ENCODE assay signal across 1 cellular context in genomic region chr12:29103539-29103974, GRCh38.
TF ChIP-seq lines count a peak whose summit lies in the region.

No MANE protein-coding gene starts in this region.

TF ChIP-seq in GM12878, 131 proteins besides CTCF, POLR2A, EP300 and RAD21 (continued from another document):
- TF ChIP-seq ZNF592 (IDR thresholded peaks at IDR 0.05) (no peak), BCL11A (IDR thresholded peaks at IDR 0.05; ENCODE audit: low read depth, low read length) (peak; percentile 75; the same call in 1 of the 2 replicates), PAX5 (IDR thresholded peaks at IDR 0.05; ENCODE audit: borderline replicate concordance, low read depth, low read length) (peak; percentile 8; the same call in 1 of the 2 replicates), BHLHE40 (IDR thresholded peaks at IDR 0.05; ENCODE audit: borderline replicate concordance in 1 of 2, low read depth in 2 of 2, low read length in 1 of 2) (peak; percentile 41 to 48; a peak in 1 of 4 replicates), CEBPB (IDR thresholded peaks at IDR 0.05; ENCODE audit: borderline replicate concordance in 1 of 2, low read depth in 2 of 2, low read length in 2 of 2) (no peak), SMC3 (IDR thresholded peaks at IDR 0.05; ENCODE audit: borderline replicate concordance, low read length) (no peak), NRF1 (conservative IDR thresholded peaks at IDR 0.05; ENCODE audit: low read depth, low read length) (no peak), CREM (IDR thresholded peaks at IDR 0.05; ENCODE audit: low read depth) (peak; percentile 54; the same call in 1 of the 2 replicates), ZSCAN29 (IDR thresholded peaks at IDR 0.05) (0 out of 2 replicates have a peak, but pooled peaks have one; percentile 38), MEF2A (IDR thresholded peaks at IDR 0.05; ENCODE audit: insufficient read depth, low read depth, low read length) (0 out of 2 replicates have a peak, but pooled peaks have one; percentile 31), RUNX3 (IDR thresholded peaks at IDR 0.05; ENCODE audit: low read length) (peak; percentile 95), MTA2 (IDR thresholded peaks at IDR 0.05; ENCODE audit: low read depth) (peak; percentile 75; the same call in 1 of the 2 replicates), EZH2 (IDR thresholded peaks at IDR 0.05; ENCODE audit: borderline replicate concordance, control insufficient read depth, low read depth, low read length) (no peak), ZNF217 (IDR thresholded peaks at IDR 0.05) (peak; percentile 70; the same call in 1 of the 2 replicates), BMI1 (IDR thresholded peaks at IDR 0.05; ENCODE audit: borderline replicate concordance) (0 out of 2 replicates have a peak, but pooled peaks have one; percentile 8), GABPA (IDR thresholded peaks at IDR 0.05; ENCODE audit: low read depth) (peak; percentile 42; the same call in 1 of the 2 replicates), JUNB (IDR thresholded peaks at IDR 0.05) (peak; percentile 75), MTA3 (IDR thresholded peaks at IDR 0.05; ENCODE audit: borderline replicate concordance, low read length) (peak; percentile 66; the same call in 1 of the 2 replicates), RELB (IDR thresholded peaks at IDR 0.05; ENCODE audit: low read depth) (peak; percentile 80), NBN (IDR thresholded peaks at IDR 0.05) (peak; percentile 20; the same call in 1 of the 2 replicates), ATF2 (IDR thresholded peaks at IDR 0.05; ENCODE audit: low read length) (peak; percentile 78), IKZF2 (IDR thresholded peaks at IDR 0.05) (peak; percentile 86 to 90), ETV6 (conservative IDR thresholded peaks at IDR 0.05 in 1 of 2, IDR thresholded peaks at IDR 0.05 in 1 of 2; ENCODE audit: borderline replicate concordance in 1 of 2, low read depth in 1 of 2) (peak in 1 of 2 experiments; percentile 67; a peak in 1 of 4 replicates), EED (IDR thresholded peaks at IDR 0.05; ENCODE audit: low read depth) (peak; percentile 70), IKZF1 (conservative IDR thresholded peaks at IDR 0.05) (peak; percentile 77), ZBTB4 (CRISPR knock-in tag; IDR thresholded peaks at IDR 0.05) (no peak), NFIC (IDR thresholded peaks at IDR 0.05; ENCODE audit: low read depth, low read length) (peak; percentile 73), ATF7 (IDR thresholded peaks at IDR 0.05; ENCODE audit: low read depth) (peak; percentile 82), SP1 (IDR thresholded peaks at IDR 0.05; ENCODE audit: low read depth, low read length) (peak; percentile 29), SRF (IDR thresholded peaks at IDR 0.05; ENCODE audit: low read depth in 2 of 2, low read length in 2 of 2) (no peak), CEBPZ (IDR thresholded peaks at IDR 0.05; ENCODE audit: low read depth, low read length) (no peak)
